In genomic region chr10:70379581-70380176, GRCh38 we compare ENCODE assay signal across 8 cellular contexts. TPM values are rescaled to one million over a fixed set of nuclear protein-coding genes. Genes with fewer than 3 reads are reported as not detected.
A peak's percentile ranks its signal among the peaks of the same experiment; 100 is the strongest.
DNase-seq lines count a peak whose midpoint lies in the region; ATAC-seq and TF ChIP-seq lines count a peak whose summit lies in the region.

No MANE protein-coding gene starts in this region.

- peaks cover 4% of the 10 kb centered on the region for H3K9me3 ChIP-seq in left ventricle myocardium inferior (replicated peaks)
- H3K9me3 ChIP-seq in OCI-LY7 (ENCODE audit: low read length) = peaks cover 11% of the 10 kb centered on the region
- H3K9me3 ChIP-seq in transverse colon = no peaks in the 10 kb centered on the region

- POLR2A ChIA-PET in OCI-LY7 (lab: Charles Lee) = no interaction called here

- H3K9me2 ChIP-seq in OCI-LY7 (ENCODE audit: insufficient read depth, low read length) = no peaks in the 10 kb centered on the region

- no peak for DNase-seq in left ventricle myocardium inferior
- no peak for DNase-seq in left ventricle myocardium superior
- DNase-seq in OCI-LY7 (ENCODE audit: low spot score) = no peak
- DNase-seq in fibroblast of villous mesenchyme (ENCODE audit: low read depth) = no peak
- no peak for DNase-seq in transverse colon
- no peak for DNase-seq in substantia nigra (lab: John Stamatoyannopoulos, UW)
- no peak for DNase-seq in effector CD4-positive, alpha-beta T cell

- H4K20me1 ChIP-seq in OCI-LY7 (ENCODE audit: insufficient read depth, low read length) = no peaks in the 10 kb centered on the region

- H3K27me3 ChIP-seq in left ventricle myocardium inferior (ENCODE audit: low read depth) (no peaks in the 10 kb centered on the region), transverse colon (no peaks in the 10 kb centered on the region)

- no peak for TF ChIP-seq EP300 in transverse colon (IDR thresholded peaks at IDR 0.05; ENCODE audit: low read depth)

- H2AFZ ChIP-seq in OCI-LY7 (ENCODE audit: low read length) = no peak overlapping the region

- H3K36me3 ChIP-seq in left ventricle myocardium inferior (peaks cover 4% of the 10 kb centered on the region), OCI-LY7 (ENCODE audit: insufficient read depth, low read length) (no peaks in the 10 kb centered on the region), transverse colon (no peaks in the 10 kb centered on the region)

- no peak for TF ChIP-seq POLR2A in transverse colon (IDR thresholded peaks at IDR 0.05)

- intact Hi-C loops in left ventricle myocardium inferior (cut with micrococcal nuclease) (no loop called here), left ventricle myocardium superior (cut with micrococcal nuclease) (no loop called here), OCI-LY7 (cut with micrococcal nuclease; ENCODE audit: unreplicated experiment) (loop anchor here (5.0 kb wide), 1 partner anchor 262 kb away; no protein-coding TSS in a partner anchor), transverse colon (cut with DNase I; ENCODE audit: low total_unique reads) (no loop called here)

- H3K27ac ChIP-seq in left ventricle myocardium inferior (replicated peaks) (peak overlapping the region; percentile 87), OCI-LY7 (ENCODE audit: low read depth, low read length, poor library complexity, severe bottlenecking) (no peak overlapping the region), transverse colon (no peak overlapping the region), substantia nigra (ENCODE audit: low read depth, low read length, poor library complexity, severe bottlenecking) (no peak overlapping the region)

- no peak for ATAC-seq in left ventricle myocardium superior
- ATAC-seq in HG02840 (IDR thresholded peaks at IDR 0.05; ENCODE audit: low FRiP score, unreplicated experiment) = no peak

- CTCF ChIA-PET in OCI-LY7 (lab: Charles Lee; ENCODE audit: unreplicated experiment) = interaction anchor here (0.8 kb wide), 1 partner anchor 233 kb away, joined by 3 read pairs; the partner anchor contains the start of gene TYSND1

- no peaks in the 10 kb centered on the region for H3K79me2 ChIP-seq in OCI-LY7 (ENCODE audit: insufficient read depth, low read depth, low read length)

- H3K4me3 ChIP-seq in left ventricle myocardium inferior = no peak overlapping the region
- no peak overlapping the region for H3K4me3 ChIP-seq in OCI-LY7 (ENCODE audit: low read depth, low read length, poor library complexity, severe bottlenecking)
- H3K4me3 ChIP-seq in fibroblast of villous mesenchyme (ENCODE audit: low read depth, low read length) = no peak overlapping the region
- H3K4me3 ChIP-seq in transverse colon = no peak overlapping the region

- no TSS peak for BruUV-seq in OCI-LY7 (replicated peaks; lab: Mats Ljungman, UMichigan)

- TF ChIP-seq CTCF in left ventricle myocardium inferior (IDR thresholded peaks at IDR 0.05; ENCODE audit: borderline replicate concordance) = peak; percentile 48
- peak; percentile 83 for TF ChIP-seq CTCF in OCI-LY7 (conservative IDR thresholded peaks at IDR 0.05; ENCODE audit: low read length)
- peak; percentile 61 for TF ChIP-seq CTCF in fibroblast of villous mesenchyme (IDR thresholded peaks at IDR 0.05; ENCODE audit: insufficient read depth, low read depth, low read length)
- peak; percentile 47 to 70 (median 58) for TF ChIP-seq CTCF in transverse colon (IDR thresholded peaks at IDR 0.05)

- no peak overlapping the region for H3K4me2 ChIP-seq in OCI-LY7 (ENCODE audit: low read length)

- in situ Hi-C loops in transverse colon (cut with MboI; ENCODE audit: low pct_ligation_motif_present in 1 of 4, low pct_unique_long_range_greater_than_20kb in 1 of 4, low sequenced_read_pairs in 3 of 4) = no loop called here

- H3K4me1 ChIP-seq in left ventricle myocardium inferior (peaks cover 47% of the 10 kb centered on the region), OCI-LY7 (ENCODE audit: insufficient read depth, low read length, poor library complexity, severe bottlenecking) (peaks cover 17% of the 10 kb centered on the region), transverse colon (peaks cover 0 to 13% (median 10%) of the 10 kb centered on the region in 4 donors)

- 87 to 93% methylated on average over 13 to 14 of the region's 14 CpGs for WGBS in transverse colon (ENCODE audit: low coverage in 1 of 2), 2 donors

RNA-seq across cellular contexts. Expression of gene LRRC20, which starts 2.7 kb away (rescaled TPM):
- total RNA-seq in left ventricle myocardium inferior (75.4 TPM), left ventricle myocardium superior (60.9 TPM), OCI-LY7 (2022) (12.2 and 12.8 TPM in 2 replicates), fibroblast of villous mesenchyme (3.9 and 7.4 TPM in 2 replicates), transverse colon (10 to 100 TPM in 1 of 4 donors, 1 to 10 TPM in 3; 2.8 to 10.5 (median 5.9) TPM)
- total RNA-seq in OCI-LY7 (2014; rRNA removed; shearing (Covaris generic)) = 5.8 and 6.1 TPM in 2 replicates

RNA-seq across cellular contexts. Expression of gene EIF4EBP2, which starts 24.3 kb away (rescaled TPM):
- total RNA-seq in left ventricle myocardium inferior = 75.1 TPM
- total RNA-seq in left ventricle myocardium superior = 88.4 TPM
- 20.3 and 24.5 TPM in 2 replicates for total RNA-seq in OCI-LY7 (2014; rRNA removed; shearing (Covaris generic))
- 59.8 and 64.4 TPM in 2 replicates for total RNA-seq in OCI-LY7 (2022)
- total RNA-seq in fibroblast of villous mesenchyme = 43.2 and 58.7 TPM in 2 replicates
- total RNA-seq in transverse colon = 100 to 1,000 TPM in 3 of 4 donors, 10 to 100 TPM in 1; 43.6 to 117 (median 110) TPM
